Comparison of ENCODE assay signal across 18 cellular contexts in genomic region chr7:6234384-6234783, GRCh38. TPM values are rescaled to one million over a fixed set of nuclear protein-coding genes. Genes with fewer than 3 reads are reported as not detected.
DNase-seq lines count a peak whose midpoint lies in the region; ATAC-seq and TF ChIP-seq lines count a peak whose summit lies in the region.
"Had no signal": no experiment of that assay in that cellular context is flagged by ENCODE, and none has a peak within 500 bp of the region (broad histone marks: within the 10 kb centered on the region; RNA-seq: fewer than 3 reads in every experiment).

No MANE protein-coding gene starts in this region.

- intact Hi-C loops in OCI-LY7 (cut with micrococcal nuclease; ENCODE audit: unreplicated experiment), result no loop called here

- DNase-seq in GM12865 (ENCODE audit: low read depth) (peak; percentile 72), OCI-LY7 (ENCODE audit: low spot score) (peak; percentile 81), NCI-H2081 (lab: John Stamatoyannopoulos, UW) (no peak), T-helper 9 cell (no peak), NCI-H748 (lab: John Stamatoyannopoulos, UW; ENCODE audit: unreplicated experiment) (no peak)
- DNase-seq: central memory CD4-positive, alpha-beta T cell; H9; left colon; naive thymus-derived CD8-positive, alpha-beta T cell; NCI-H2029 treated with DMSO at 0.1 percent for 48 hours; right lobe of liver had no signal

- POLR2A ChIA-PET in HEK293 (lab: Yijun Ruan, JAX) (no interaction called here), OCI-LY7 (lab: Charles Lee) (interaction anchor here (0.6 kb wide), 1 partner anchor 80 kb away, joined by 3 read pairs; no protein-coding TSS in a partner anchor)

- H3K36me3 ChIP-seq in BLaER1 treated with 17β-estradiol and CSF1 and Interleukin-3, amounts not matched to agents 10 nM and 100 nM, result no peaks in the 10 kb centered on the region; a peak in 1 of 22 replicates
- H3K36me3 ChIP-seq in HEK293 (ENCODE audit: control insufficient read depth in 2 of 2, insufficient read depth in 1 of 2, low read length in 2 of 2) (no peaks in the 10 kb centered on the region), OCI-LY7 (ENCODE audit: insufficient read depth, low read length) (no peaks in the 10 kb centered on the region)
- H3K36me3 ChIP-seq: heart left ventricle, right lobe of liver, suprapubic skin had no signal

- peak overlapping the region; percentile 24 to 93 (median 52); a peak in 21 of 22 replicates for H3K4me2 ChIP-seq in BLaER1 treated with 17β-estradiol and CSF1 and Interleukin-3, amounts not matched to agents 10 nM and 100 nM
- H3K4me2 ChIP-seq in OCI-LY7 (ENCODE audit: low read length), result peak overlapping the region; percentile 13; the same call in 1 of the 2 replicates
- H3K4me2 ChIP-seq: KMS-11 had no signal

- CTCF ChIA-PET in HEK293 (lab: Yijun Ruan, JAX), result interaction anchor here (0.8 to 0.9 kb wide), 2 partner anchors 9 to 17 kb away, joined by 3 to 4 read pairs; no protein-coding TSS in a partner anchor
- CTCF ChIA-PET in OCI-LY7 (lab: Charles Lee; ENCODE audit: unreplicated experiment), result no interaction called here

- peaks cover 0 to 88% (median 18%) of the 10 kb centered on the region in 11 experiments; a peak in 10 of 22 replicates for H4K20me1 ChIP-seq in BLaER1 treated with 17β-estradiol and CSF1 and Interleukin-3, amounts not matched to agents 10 nM and 100 nM
- H4K20me1 ChIP-seq in OCI-LY7 (ENCODE audit: insufficient read depth, low read length), result no peaks in the 10 kb centered on the region

- no peaks in the 10 kb centered on the region for H3K27me3 ChIP-seq in BLaER1 treated with 17β-estradiol and CSF1 and Interleukin-3, amounts not matched to agents 10 nM and 100 nM
- H3K27me3 ChIP-seq: heart left ventricle, right lobe of liver, SJSA1, suprapubic skin had no signal

- H3K4me3 ChIP-seq in BLaER1 treated with 17β-estradiol and CSF1 and Interleukin-3, amounts not matched to agents 10 nM and 100 nM, result no peak overlapping the region
- H3K4me3 ChIP-seq in GM12865 (ENCODE audit: low read depth, low read length), result no peak overlapping the region
- no peak overlapping the region for H3K4me3 ChIP-seq in HEK293 (ENCODE audit: low read depth, low read length)
- no peak overlapping the region for H3K4me3 ChIP-seq in OCI-LY7 (ENCODE audit: low read depth, low read length, poor library complexity, severe bottlenecking)
- H3K4me3 ChIP-seq: heart left ventricle, right lobe of liver, SJSA1, suprapubic skin had no signal

- H3K9me3 ChIP-seq in BLaER1 treated with 17β-estradiol and CSF1 and Interleukin-3, amounts not matched to agents 10 nM and 100 nM (replicated peaks in 1 of 11), result no peaks in the 10 kb centered on the region
- H3K9me3 ChIP-seq in HEK293 (ENCODE audit: control insufficient read depth, insufficient read depth, low read depth, low read length) (no peaks in the 10 kb centered on the region), OCI-LY7 (ENCODE audit: low read length) (no peaks in the 10 kb centered on the region)
- H3K9me3 ChIP-seq: heart left ventricle, right lobe of liver, SJSA1, suprapubic skin had no signal

- H3K4me1 ChIP-seq in BLaER1 treated with 17β-estradiol and CSF1 and Interleukin-3, amounts not matched to agents 10 nM and 100 nM, result peaks cover 22 to 65% (median 44%) of the 10 kb centered on the region in 10 experiments
- H3K4me1 ChIP-seq in HEK293 (ENCODE audit: control insufficient read depth, insufficient read depth, low read length) (no peaks in the 10 kb centered on the region), OCI-LY7 (ENCODE audit: insufficient read depth, low read length, poor library complexity, severe bottlenecking) (peaks cover 21% of the 10 kb centered on the region)
- H3K4me1 ChIP-seq: right lobe of liver had no signal

- no TSS peak for BruUV-seq in OCI-LY7 (replicated peaks; lab: Mats Ljungman, UMichigan)

- peak overlapping the region in 1 of 11 experiments; percentile 41; a peak in 2 of 22 replicates for H3K27ac ChIP-seq in BLaER1 treated with 17β-estradiol and CSF1 and Interleukin-3, amounts not matched to agents 10 nM and 100 nM
- H3K27ac ChIP-seq in HEK293 (ENCODE audit: extremely low read depth, low read depth, low read length) (no peak overlapping the region), OCI-LY7 (ENCODE audit: low read depth, low read length, poor library complexity, severe bottlenecking) (no peak overlapping the region)
- H3K27ac ChIP-seq: heart left ventricle, KMS-11, right lobe of liver, SJSA1, suprapubic skin had no signal

- no peak for ATAC-seq in HG02763 (IDR thresholded peaks at IDR 0.05; ENCODE audit: unreplicated experiment)
- ATAC-seq: heart left ventricle; left colon; naive thymus-derived CD8-positive, alpha-beta T cell; right lobe of liver had no signal

- H3K79me2 ChIP-seq in OCI-LY7 (ENCODE audit: insufficient read depth, low read depth, low read length), result no peaks in the 10 kb centered on the region

- TF ChIP-seq CTCF in GM12865 (IDR thresholded peaks at IDR 0.05; ENCODE audit: insufficient read depth, low read depth, low read length, missing control alignments) (no peak), HEK293 (tag by site-specific recombination; IDR thresholded peaks at IDR 0.05) (no peak), OCI-LY7 (conservative IDR thresholded peaks at IDR 0.05; ENCODE audit: low read length) (no peak)

- no peaks in the 10 kb centered on the region for H3K9me2 ChIP-seq in OCI-LY7 (ENCODE audit: insufficient read depth, low read length)

- no peak overlapping the region for H2AFZ ChIP-seq in OCI-LY7 (ENCODE audit: low read length)

- H3K9ac ChIP-seq in BLaER1 treated with 17β-estradiol and CSF1 and Interleukin-3, amounts not matched to agents 10 nM and 100 nM, result no peak overlapping the region
- H3K9ac ChIP-seq: KMS-11 had no signal

TF ChIP-seq in HEK293, 187 proteins besides CTCF, POLR2A, EP300 and RAD21:
- no peak for TF ChIP-seq ZNF548 (tag by site-specific recombination; IDR thresholded peaks at IDR 0.05)
- TF ChIP-seq GLIS1 (tag by site-specific recombination; IDR thresholded peaks at IDR 0.05), result 0 out of 2 replicates have a peak, but pooled peaks have one; percentile 18
- 0 out of 2 replicates have a peak, but pooled peaks have one; percentile 34 for TF ChIP-seq SCRT2 (tag by site-specific recombination; IDR thresholded peaks at IDR 0.05)
- no peak for TF ChIP-seq ZNF350 (tag by site-specific recombination; IDR thresholded peaks at IDR 0.05)

RNA-seq across cellular contexts. Expression of gene CYTH3, which starts 38.0 kb away (rescaled TPM):
- 3.3 and 3.7 TPM in 2 replicates for total RNA-seq in OCI-LY7 (2014; rRNA removed; shearing (Covaris generic))
- total RNA-seq in OCI-LY7 (2022), result 4.7 and 5.0 TPM in 2 replicates

Comparison
In these comparisons a context has a peak if more than half of its experiments do, and no peak if none do; other contexts are left out.
1. DNase-seq: peak in GM12865 (single experiment) and OCI-LY7 (single experiment); none in NCI-H2081 (0 of 2), T-helper 9 cell (single experiment) and NCI-H748 (single experiment).